Comparison of ENCODE assay signal across 23 cellular contexts in the genomic region with DNA sequence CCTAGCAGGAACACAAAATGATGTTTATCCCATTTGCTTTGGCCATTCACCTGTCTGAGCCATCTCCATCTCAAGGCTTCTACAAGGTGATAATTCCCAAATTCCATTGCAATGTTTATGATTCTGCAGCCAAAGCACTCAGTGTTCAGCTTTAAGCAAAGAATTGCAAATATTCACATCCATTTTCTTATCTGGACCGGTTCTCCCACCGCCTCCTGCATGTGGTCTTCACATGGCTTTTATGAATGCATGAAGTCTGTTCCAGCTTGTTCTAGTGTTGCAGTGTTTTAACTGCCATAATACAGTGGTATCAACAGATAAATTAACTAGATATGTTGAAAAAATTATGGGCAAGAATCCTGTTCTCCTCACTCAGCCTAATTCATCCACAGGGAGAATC.
DNase-seq lines count a peak whose midpoint lies in the region; ATAC-seq and TF ChIP-seq lines count a peak whose summit lies in the region.
"Had no signal": no experiment of that assay in that cellular context is flagged by ENCODE, and none has a peak within 500 bp of the region (broad histone marks: within the 10 kb centered on the region; RNA-seq: fewer than 3 reads in every experiment).

No MANE protein-coding gene starts in this region.

- TF ChIP-seq CTCF in AG10803 (conservative IDR thresholded peaks at IDR 0.05; ENCODE audit: low read length): no peak
- no peak for TF ChIP-seq CTCF in mesothelial cell of epicardium (IDR thresholded peaks at IDR 0.05; ENCODE audit: unreplicated experiment)

- no peak for ATAC-seq in HG03378 (IDR thresholded peaks at IDR 0.05; ENCODE audit: unreplicated experiment)
- ATAC-seq: GM12878 had no signal

- no peaks in the 10 kb centered on the region for H3K36me3 Mint-ChIP-seq in mesothelial cell of epicardium
- no peaks in the 10 kb centered on the region for H3K36me3 Mint-ChIP-seq in activated T-helper 1 cell treated with anti-CD3 and anti-CD28 coated beads, Interleukin-12 subunit alpha, Interleukin-12 subunit beta, Interleukin-2, Interleukin-4 antibody, amounts not matched to agents 30 ng/mL and 10 ng/mL and 1 ng/mL, durations not matched to agents 14 hours and 24 hours and 36 hours (ENCODE audit: low read depth)
- H3K36me3 Mint-ChIP-seq: CD4-positive, CD25-positive, alpha-beta regulatory T cell had no signal

- no peak overlapping the region for H3K4me3 ChIP-seq in AG10803 (ENCODE audit: low read length)
- H3K4me3 ChIP-seq: GM12878, SJCRH30 had no signal

- H3K27me3 Mint-ChIP-seq in mesothelial cell of epicardium (ENCODE audit: low read depth): peaks cover 1% of the 10 kb centered on the region
- H3K27me3 Mint-ChIP-seq in activated T-helper 1 cell treated with anti-CD3 and anti-CD28 coated beads, Interleukin-12 subunit alpha, Interleukin-12 subunit beta, Interleukin-2, Interleukin-4 antibody, amounts not matched to agents 30 ng/mL and 10 ng/mL and 1 ng/mL, durations not matched to agents 14 hours and 24 hours and 36 hours (ENCODE audit: insufficient read depth): no peaks in the 10 kb centered on the region

- H3K9me3 Mint-ChIP-seq in mesothelial cell of epicardium: peaks cover 8% of the 10 kb centered on the region
- H3K9me3 Mint-ChIP-seq in activated T-helper 1 cell treated with anti-CD3 and anti-CD28 coated beads, Interleukin-12 subunit alpha, Interleukin-12 subunit beta, Interleukin-2, Interleukin-4 antibody, amounts not matched to agents 30 ng/mL and 10 ng/mL and 1 ng/mL, durations not matched to agents 14 hours and 24 hours and 36 hours: no peaks in the 10 kb centered on the region
- H3K9me3 Mint-ChIP-seq: H9, HFFc6 had no signal

- intact Hi-C loops in activated T-helper 1 cell treated with anti-CD3 and anti-CD28 coated beads, Interleukin-12 subunit alpha, Interleukin-12 subunit beta, Interleukin-2, Interleukin-4 antibody, amounts not matched to agents 30 ng/mL and 10 ng/mL and 1 ng/mL, durations not matched to agents 14 hours and 24 hours and 36 hours (cut with micrococcal nuclease): no loop called here

- peaks cover 29% of the 10 kb centered on the region for H3K4me1 Mint-ChIP-seq in mesothelial cell of epicardium
- H3K4me1 Mint-ChIP-seq in activated T-helper 1 cell treated with anti-CD3 and anti-CD28 coated beads, Interleukin-12 subunit alpha, Interleukin-12 subunit beta, Interleukin-2, Interleukin-4 antibody, amounts not matched to agents 30 ng/mL and 10 ng/mL and 1 ng/mL, durations not matched to agents 14 hours and 24 hours and 36 hours (ENCODE audit: low read depth): no peaks in the 10 kb centered on the region
- H3K4me1 Mint-ChIP-seq: CD4-positive, CD25-positive, alpha-beta regulatory T cell had no signal

- peak; percentile 58 for DNase-seq in AG10803 (ENCODE audit: low read depth)
- peak; percentile 71 for DNase-seq in amniotic epithelial cell (ENCODE audit: low read depth)
- peak; percentile 4 for DNase-seq in fibroblast of gingiva (ENCODE audit: low read depth)
- no peak for DNase-seq in mesothelial cell of epicardium (ENCODE audit: low spot score in 2 of 2, unreplicated experiment in 2 of 2)
- no peak for DNase-seq in activated T-helper 1 cell treated with anti-CD3 and anti-CD28 coated beads, Interleukin-12 subunit alpha, Interleukin-12 subunit beta, Interleukin-2, Interleukin-4 antibody, amounts not matched to agents 30 ng/mL and 10 ng/mL and 1 ng/mL, durations not matched to agents 14 hours and 24 hours and 36 hours (ENCODE audit: low spot score)
- no peak for DNase-seq in dedifferentiated amniotic fluid mesenchymal stem cell (ENCODE audit: extremely low spot score)
- no peak for DNase-seq in globus pallidus (ENCODE audit: low spot score)
- DNase-seq: BE2C; CD4-positive, CD25-positive, alpha-beta regulatory T cell; COR-L47; DMS79 treated with DMSO at 0.1 percent for 48 hours; H9; HFFc6; NCI-H1092 treated with DMSO at 0.1 percent for 48 hours; NCI-H146; NCI-H2029; NCI-H2227 treated with DMSO at 0.1 percent for 48 hours; NCI-H524; NCI-H774; NK-92 treated with Interleukin-12 subunit alpha and Interleukin-12 subunit beta, amount 100 ng/mL, for 24 hours; SJCRH30 had no signal

- H3K4me3 Mint-ChIP-seq in mesothelial cell of epicardium: no peak overlapping the region
- H3K4me3 Mint-ChIP-seq in activated T-helper 1 cell treated with anti-CD3 and anti-CD28 coated beads, Interleukin-12 subunit alpha, Interleukin-12 subunit beta, Interleukin-2, Interleukin-4 antibody, amounts not matched to agents 30 ng/mL and 10 ng/mL and 1 ng/mL, durations not matched to agents 14 hours and 24 hours and 36 hours: no peak overlapping the region
- H3K4me3 Mint-ChIP-seq: CD4-positive, CD25-positive, alpha-beta regulatory T cell; H9; HFFc6 had no signal

- peak overlapping the region; percentile 74 for H3K27ac Mint-ChIP-seq in mesothelial cell of epicardium
- no peak overlapping the region for H3K27ac Mint-ChIP-seq in activated T-helper 1 cell treated with anti-CD3 and anti-CD28 coated beads, Interleukin-12 subunit alpha, Interleukin-12 subunit beta, Interleukin-2, Interleukin-4 antibody, amounts not matched to agents 30 ng/mL and 10 ng/mL and 1 ng/mL, durations not matched to agents 14 hours and 24 hours and 36 hours
- H3K27ac Mint-ChIP-seq: CD4-positive, CD25-positive, alpha-beta regulatory T cell; H9; HFFc6 had no signal

Comparison
In these comparisons a context has a peak if more than half of its experiments do, and no peak if none do; other contexts are left out.
1. DNase-seq: peak in AG10803 (single experiment), amniotic epithelial cell (single experiment) and fibroblast of gingiva (single experiment); none in mesothelial cell of epicardium (0 of 2), activated T-helper 1 cell treated with anti-CD3 and anti-CD28 coated beads, Interleukin-12 subunit alpha, Interleukin-12 subunit beta, Interleukin-2, Interleukin-4 antibody, amounts not matched to agents 30 ng/mL and 10 ng/mL and 1 ng/mL, durations not matched to agents 14 hours and 24 hours and 36 hours (single experiment), dedifferentiated amniotic fluid mesenchymal stem cell (single experiment) and globus pallidus (single experiment).